15 cellular contexts compared by ENCODE assay signal in genomic region chr9:126532019-126532462, GRCh38.
DNase-seq lines count a peak whose midpoint lies in the region; ATAC-seq and TF ChIP-seq lines count a peak whose summit lies in the region.
"Had no signal": no experiment of that assay in that cellular context is flagged by ENCODE, and none has a peak within 500 bp of the region (broad histone marks: within the 10 kb centered on the region; RNA-seq: fewer than 3 reads in every experiment).

No MANE protein-coding gene starts in this region.

- ATAC-seq in IMR-90 (ENCODE audit: low read depth): peak; percentile 47; the same call in 1 of the 2 replicates
- ATAC-seq in GM18502 (IDR thresholded peaks at IDR 0.05; ENCODE audit: poor library complexity, unreplicated experiment): no peak

- no peaks in the 10 kb centered on the region for H3K9me3 Mint-ChIP-seq in dendritic cell treated with granulocyte-macrophage colony-stimulating factor and Interleukin-4, amounts not matched to agents 40 ng/mL and 50 ng/mL, for 4 days
- H3K9me3 Mint-ChIP-seq in activated T-helper 1 cell treated with anti-CD3 and anti-CD28 coated beads, Interleukin-12 subunit alpha, Interleukin-12 subunit beta, Interleukin-2, Interleukin-4 antibody, amounts not matched to agents 30 ng/mL and 10 ng/mL and 1 ng/mL, durations not matched to agents 14 hours and 24 hours and 36 hours: no peaks in the 10 kb centered on the region
- H3K9me3 Mint-ChIP-seq: activated CD4-positive, alpha-beta T cell treated with anti-CD3 and anti-CD28 coated beads, Interleukin-2, amount 10 ng/mL, durations not matched to agents 7 days and 5 days; CD8-positive, alpha-beta memory T cell had no signal

- H3K27ac ChIP-seq in IMR-90 (ENCODE audit: insufficient read depth, low read length) (no peak overlapping the region), hepatocyte (peak overlapping the region; percentile 16), testis (no peak overlapping the region)
- H3K27ac ChIP-seq: ascending aorta, gastrocnemius medialis, KMS-11 had no signal

- H2BK120ac ChIP-seq in IMR-90 (ENCODE audit: low read depth, low read length): no peak overlapping the region

- DNase-seq in IMR-90 (no peak), hepatocyte (ENCODE audit: low spot score) (no peak), testis (peak; percentile 59), amygdala (lab: John Stamatoyannopoulos, UW) (no peak)
- no peak for DNase-seq in activated T-helper 1 cell treated with anti-CD3 and anti-CD28 coated beads, Interleukin-12 subunit alpha, Interleukin-12 subunit beta, Interleukin-2, Interleukin-4 antibody, amounts not matched to agents 30 ng/mL and 10 ng/mL and 1 ng/mL, durations not matched to agents 14 hours and 24 hours and 36 hours (ENCODE audit: low spot score)
- DNase-seq: activated CD4-positive, alpha-beta T cell treated with anti-CD3 and anti-CD28 coated beads, Interleukin-2, amount 10 ng/mL, durations not matched to agents 7 days and 5 days; CD8-positive, alpha-beta memory T cell; gastrocnemius medialis; GOT3; RPMI8226; stimulated activated CD4-positive, alpha-beta T cell treated with anti-CD3 and anti-CD28 coated beads, Interleukin-4, amount 100 ng/mL, for 1 hour had no signal

- H3K79me2 ChIP-seq in hepatocyte: no peaks in the 10 kb centered on the region

- H4K5ac ChIP-seq in IMR-90 (ENCODE audit: low read depth, low read length): no peak overlapping the region

- CTCF ChIA-PET in IMR-90 (lab: Yijun Ruan, JAX): no interaction called here

- peak overlapping the region; percentile 90 for H3K27ac Mint-ChIP-seq in dendritic cell treated with granulocyte-macrophage colony-stimulating factor and Interleukin-4, amounts not matched to agents 40 ng/mL and 50 ng/mL, for 4 days
- no peak overlapping the region for H3K27ac Mint-ChIP-seq in activated T-helper 1 cell treated with anti-CD3 and anti-CD28 coated beads, Interleukin-12 subunit alpha, Interleukin-12 subunit beta, Interleukin-2, Interleukin-4 antibody, amounts not matched to agents 30 ng/mL and 10 ng/mL and 1 ng/mL, durations not matched to agents 14 hours and 24 hours and 36 hours
- H3K27ac Mint-ChIP-seq: activated CD4-positive, alpha-beta T cell treated with anti-CD3 and anti-CD28 coated beads, Interleukin-2, amount 10 ng/mL, durations not matched to agents 7 days and 5 days had no signal

- H2AK9ac ChIP-seq in IMR-90 (replicated peaks; ENCODE audit: low read depth, low read length, poor library complexity): no peak overlapping the region

- H3K4me2 ChIP-seq in IMR-90 (ENCODE audit: low read depth, low read length): no peak overlapping the region
- H3K4me2 ChIP-seq in hepatocyte: peak overlapping the region; percentile 37
- H3K4me2 ChIP-seq: KMS-11 had no signal

- H2AK5ac ChIP-seq in IMR-90 (ENCODE audit: low read depth, low read length): no peak overlapping the region

- H3K9ac ChIP-seq in IMR-90 (ENCODE audit: low read depth, low read length): no peak overlapping the region
- H3K9ac ChIP-seq: KMS-11 had no signal

- BruUV-seq in IMR-90 (replicated peaks; lab: Mats Ljungman, UMichigan): no TSS peak

- TF ChIP-seq CTCF in IMR-90 (conservative IDR thresholded peaks at IDR 0.05; ENCODE audit: low read depth, low read length): no peak
- TF ChIP-seq CTCF in hepatocyte (IDR thresholded peaks at IDR 0.05; ENCODE audit: poor library complexity): no peak
- TF ChIP-seq CTCF in testis (IDR thresholded peaks at IDR 0.05): no peak

- H3K27me3 ChIP-seq in IMR-90 (ENCODE audit: control insufficient read depth, insufficient read depth, low read length) (peaks cover 78% of the 10 kb centered on the region), hepatocyte (peaks cover 35% of the 10 kb centered on the region), testis (no peaks in the 10 kb centered on the region)
- H3K27me3 ChIP-seq: ascending aorta had no signal

- H3K14ac ChIP-seq in IMR-90 (replicated peaks; ENCODE audit: low read depth, low read length): no peak overlapping the region

- no CpG with 5 or more reads among the region's 9 CpGs for WGBS in IMR-90 (ENCODE audit: extremely low coverage in 2 of 2, insufficient read length in 1 of 2), 2 experiments
- 74% methylated on average over 8 of the region's 9 CpGs for WGBS in hepatocyte (ENCODE audit: low lambda C conversion rate, missing lambda C conversion rate)
- 36 to 67% methylated on average over 5 to 9 of the region's 9 CpGs for WGBS in testis, 2 donors

- no peak overlapping the region for H3K4me3 Mint-ChIP-seq in dendritic cell treated with granulocyte-macrophage colony-stimulating factor and Interleukin-4, amounts not matched to agents 40 ng/mL and 50 ng/mL, for 4 days
- H3K4me3 Mint-ChIP-seq in activated T-helper 1 cell treated with anti-CD3 and anti-CD28 coated beads, Interleukin-12 subunit alpha, Interleukin-12 subunit beta, Interleukin-2, Interleukin-4 antibody, amounts not matched to agents 30 ng/mL and 10 ng/mL and 1 ng/mL, durations not matched to agents 14 hours and 24 hours and 36 hours: no peak overlapping the region
- H3K4me3 Mint-ChIP-seq: activated CD4-positive, alpha-beta T cell treated with anti-CD3 and anti-CD28 coated beads, Interleukin-2, amount 10 ng/mL, durations not matched to agents 7 days and 5 days; CD8-positive, alpha-beta memory T cell had no signal

- in situ Hi-C loops in IMR-90 (cut with MboI; ENCODE audit: low sequenced_read_pairs): no loop called here

- no peaks in the 10 kb centered on the region for H3K9me1 ChIP-seq in IMR-90 (ENCODE audit: insufficient read depth, low read length)

- no peak overlapping the region for H3K4ac ChIP-seq in IMR-90 (ENCODE audit: low read depth, low read length)

- no peak overlapping the region for H4K8ac ChIP-seq in IMR-90 (ENCODE audit: low read depth in 2 of 2, low read length in 2 of 2)

- H3K4me1 Mint-ChIP-seq in dendritic cell treated with granulocyte-macrophage colony-stimulating factor and Interleukin-4, amounts not matched to agents 40 ng/mL and 50 ng/mL, for 4 days (ENCODE audit: low read depth): peaks cover 60% of the 10 kb centered on the region
- H3K4me1 Mint-ChIP-seq in activated T-helper 1 cell treated with anti-CD3 and anti-CD28 coated beads, Interleukin-12 subunit alpha, Interleukin-12 subunit beta, Interleukin-2, Interleukin-4 antibody, amounts not matched to agents 30 ng/mL and 10 ng/mL and 1 ng/mL, durations not matched to agents 14 hours and 24 hours and 36 hours (ENCODE audit: low read depth): no peaks in the 10 kb centered on the region
- H3K4me1 Mint-ChIP-seq: activated CD4-positive, alpha-beta T cell treated with anti-CD3 and anti-CD28 coated beads, Interleukin-2, amount 10 ng/mL, durations not matched to agents 7 days and 5 days; CD8-positive, alpha-beta memory T cell had no signal

- POLR2A ChIA-PET in IMR-90 (lab: Charles Lee; ENCODE audit: unreplicated experiment): interaction anchor here (0.5 kb wide), 1 partner anchor 18 kb away, joined by 16 read pairs; no protein-coding TSS in a partner anchor

- peak overlapping the region; percentile 44 for H2AFZ ChIP-seq in IMR-90 (replicated peaks; ENCODE audit: low read length, poor library complexity)
- H2AFZ ChIP-seq in hepatocyte: no peak overlapping the region

- no peak overlapping the region for H3K23ac ChIP-seq in IMR-90 (ENCODE audit: low read depth, low read length)

- no peak for TF ChIP-seq RAD21 in IMR-90 (IDR thresholded peaks at IDR 0.05; ENCODE audit: low read length)

- H3K56ac ChIP-seq in IMR-90 (ENCODE audit: extremely low read depth, insufficient read depth, low read length): no peak overlapping the region

- H2BK20ac ChIP-seq in IMR-90 (ENCODE audit: low read depth, low read length): no peak overlapping the region

- H3K36me3 ChIP-seq in IMR-90 (ENCODE audit: control insufficient read depth, insufficient read depth, low read length) (no peaks in the 10 kb centered on the region), hepatocyte (replicated peaks; ENCODE audit: insufficient read depth, low read depth) (no peaks in the 10 kb centered on the region), testis (ENCODE audit: low read depth, missing control alignments) (no peaks in the 10 kb centered on the region)
- H3K36me3 ChIP-seq: ascending aorta, gastrocnemius medialis had no signal

- no peaks in the 10 kb centered on the region for H3K9me2 ChIP-seq in hepatocyte (replicated peaks; ENCODE audit: insufficient read depth)

- H3K36me3 Mint-ChIP-seq in dendritic cell treated with granulocyte-macrophage colony-stimulating factor and Interleukin-4, amounts not matched to agents 40 ng/mL and 50 ng/mL, for 4 days (ENCODE audit: low read depth): no peaks in the 10 kb centered on the region
- H3K36me3 Mint-ChIP-seq in activated T-helper 1 cell treated with anti-CD3 and anti-CD28 coated beads, Interleukin-12 subunit alpha, Interleukin-12 subunit beta, Interleukin-2, Interleukin-4 antibody, amounts not matched to agents 30 ng/mL and 10 ng/mL and 1 ng/mL, durations not matched to agents 14 hours and 24 hours and 36 hours (ENCODE audit: low read depth): no peaks in the 10 kb centered on the region
- H3K36me3 Mint-ChIP-seq: CD8-positive, alpha-beta memory T cell had no signal

- H4K20me1 ChIP-seq in IMR-90 (ENCODE audit: insufficient read depth, low read length) (no peaks in the 10 kb centered on the region), hepatocyte (ENCODE audit: insufficient read depth, poor library complexity, severe bottlenecking) (no peaks in the 10 kb centered on the region)

- no peak overlapping the region for H2BK5ac ChIP-seq in IMR-90 (ENCODE audit: low read depth, low read length, poor library complexity, severe bottlenecking)

- dilution Hi-C loops in IMR-90 (cut with HindIII; ENCODE audit: low sequenced_read_pairs, unreplicated experiment): no loop called here

- H3K18ac ChIP-seq in IMR-90 (ENCODE audit: low read depth, low read length): no peak overlapping the region

- intact Hi-C loops in IMR-90 (cut with micrococcal nuclease) (no loop called here), testis (cut with DNase I; ENCODE audit: low total_unique reads) (no loop called here)
- intact Hi-C loops in dendritic cell treated with granulocyte-macrophage colony-stimulating factor and Interleukin-4, amounts not matched to agents 40 ng/mL and 50 ng/mL, for 4 days (cut with micrococcal nuclease): no loop called here
- intact Hi-C loops in activated T-helper 1 cell treated with anti-CD3 and anti-CD28 coated beads, Interleukin-12 subunit alpha, Interleukin-12 subunit beta, Interleukin-2, Interleukin-4 antibody, amounts not matched to agents 30 ng/mL and 10 ng/mL and 1 ng/mL, durations not matched to agents 14 hours and 24 hours and 36 hours (cut with micrococcal nuclease): no loop called here

- H2BK15ac ChIP-seq in IMR-90 (ENCODE audit: low read depth, low read length): no peak overlapping the region

- H3K4me1 ChIP-seq in IMR-90 (ENCODE audit: control insufficient read depth, insufficient read depth, low read length) (no peaks in the 10 kb centered on the region; the same call in 1 of the 2 replicates), hepatocyte (ENCODE audit: insufficient read depth) (peaks cover 31% of the 10 kb centered on the region), testis (no peaks in the 10 kb centered on the region)
- H3K4me1 ChIP-seq: ascending aorta, gastrocnemius medialis had no signal

- no peaks in the 10 kb centered on the region for H3K79me1 ChIP-seq in IMR-90 (ENCODE audit: low read depth in 1 of 2, low read length in 2 of 2)

- H3K9me3 ChIP-seq in IMR-90 (ENCODE audit: control insufficient read depth, insufficient read depth, low read length): no peaks in the 10 kb centered on the region
- no peaks in the 10 kb centered on the region for H3K9me3 ChIP-seq in hepatocyte (ENCODE audit: low read depth)
- no peaks in the 10 kb centered on the region for H3K9me3 ChIP-seq in testis
- H3K9me3 ChIP-seq: ascending aorta, gastrocnemius medialis had no signal

- no peak overlapping the region for H4K91ac ChIP-seq in IMR-90 (ENCODE audit: insufficient read depth, low read depth, low read length)

- H3K27me3 Mint-ChIP-seq in dendritic cell treated with granulocyte-macrophage colony-stimulating factor and Interleukin-4, amounts not matched to agents 40 ng/mL and 50 ng/mL, for 4 days: peaks cover 5% of the 10 kb centered on the region
- peaks cover 32% of the 10 kb centered on the region for H3K27me3 Mint-ChIP-seq in activated T-helper 1 cell treated with anti-CD3 and anti-CD28 coated beads, Interleukin-12 subunit alpha, Interleukin-12 subunit beta, Interleukin-2, Interleukin-4 antibody, amounts not matched to agents 30 ng/mL and 10 ng/mL and 1 ng/mL, durations not matched to agents 14 hours and 24 hours and 36 hours (ENCODE audit: insufficient read depth)

- TF ChIP-seq POLR2A in IMR-90 (IDR thresholded peaks at IDR 0.05; ENCODE audit: low read depth, low read length): no peak
- TF ChIP-seq POLR2A in testis (IDR thresholded peaks at IDR 0.05): no peak

- H3K4me3 ChIP-seq in IMR-90 (ENCODE audit: insufficient read depth, low read depth, low read length): no peak overlapping the region
- H3K4me3 ChIP-seq in hepatocyte: no peak overlapping the region
- H3K4me3 ChIP-seq in testis: no peak overlapping the region
- H3K4me3 ChIP-seq: ascending aorta, gastrocnemius medialis had no signal
